Comparison of ENCODE assay signal across 23 cellular contexts in the genomic region with DNA sequence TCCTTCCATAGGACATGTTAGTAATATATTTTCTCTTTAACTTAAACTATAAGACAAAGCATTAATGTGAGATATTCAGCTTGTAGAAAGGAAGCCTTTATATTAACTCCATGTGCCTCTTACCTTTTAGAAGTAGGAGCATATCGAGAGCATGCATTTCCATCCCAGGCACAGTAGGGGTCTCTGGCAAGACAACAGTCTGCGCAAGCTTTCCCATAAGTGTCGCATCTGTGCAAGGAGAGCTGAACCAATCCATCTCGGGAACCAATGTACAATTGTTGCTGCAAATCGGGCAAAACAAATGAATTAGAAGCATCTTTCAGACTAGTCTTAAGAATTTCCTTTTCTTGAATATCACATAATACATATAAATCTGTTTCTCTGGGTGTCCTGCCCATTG.
DNase-seq lines count a peak whose midpoint lies in the region; ATAC-seq and TF ChIP-seq lines count a peak whose summit lies in the region.
"Had no signal": no experiment of that assay in that cellular context is flagged by ENCODE, and none has a peak within 500 bp of the region (broad histone marks: within the 10 kb centered on the region; RNA-seq: fewer than 3 reads in every experiment).

No MANE protein-coding gene starts in this region.

- H3K4me1 Mint-ChIP-seq in neural progenitor cell: peaks cover 12% of the 10 kb centered on the region
- H3K4me1 Mint-ChIP-seq: activated T-helper 17 cell treated with anti-CD3 and anti-CD28 coated beads, Interleukin-2, amount 50 U/mL, for 72 hours had no signal

- TF ChIP-seq CTCF in WERI-Rb-1 (IDR thresholded peaks at IDR 0.05; ENCODE audit: low read depth, low read length): peak; percentile 61
- TF ChIP-seq CTCF in neural progenitor cell (IDR thresholded peaks at IDR 0.05): peak; percentile 23
- no peak for TF ChIP-seq CTCF in mammary epithelial cell (conservative IDR thresholded peaks at IDR 0.05 in 1 of 2, IDR thresholded peaks at IDR 0.05 in 1 of 2; ENCODE audit: extremely low read depth in 1 of 2, insufficient read depth in 1 of 2, low read depth in 1 of 2, low read length in 2 of 2)

- peak overlapping the region; percentile 61 for H3K4me3 Mint-ChIP-seq in neural progenitor cell
- H3K4me3 Mint-ChIP-seq: activated CD8-positive, alpha-beta T cell treated with anti-CD3 and anti-CD28 coated beads, Interleukin-2, amount 10 ng/mL, durations not matched to agents 7 days and 5 days; activated T-helper 17 cell treated with anti-CD3 and anti-CD28 coated beads, Interleukin-2, amount 50 U/mL, for 72 hours; CD4-positive, alpha-beta T cell; effector memory CD8-positive, alpha-beta T cell; natural killer cell treated with Interleukin-12 subunit alpha and Interleukin-12 subunit beta and Interleukin-15 and Interleukin-18, amount 100 ng/mL, for 72 hours had no signal

- H3K9me3 ChIP-seq in WERI-Rb-1 (ENCODE audit: severe bottlenecking) (no peaks in the 10 kb centered on the region), neural progenitor cell (ENCODE audit: low read depth) (no peaks in the 10 kb centered on the region), mammary epithelial cell (replicated peaks; ENCODE audit: insufficient read depth, low read length) (no peaks in the 10 kb centered on the region)
- H3K9me3 ChIP-seq: A549, transverse colon had no signal

- H3K27ac ChIP-seq in WERI-Rb-1 (no peak overlapping the region), neural progenitor cell (no peak overlapping the region), mammary epithelial cell (ENCODE audit: insufficient read depth, low read depth, low read length) (no peak overlapping the region)
- H3K27ac ChIP-seq: A549, transverse colon had no signal

- H3F3A ChIP-seq in neural progenitor cell (ENCODE audit: low read depth): no peaks in the 10 kb centered on the region

- H3K27me3 ChIP-seq in WERI-Rb-1 (ENCODE audit: insufficient read depth, low read depth, severe bottlenecking) (no peaks in the 10 kb centered on the region), neural progenitor cell (no peaks in the 10 kb centered on the region), mammary epithelial cell (ENCODE audit: insufficient read depth, low read length) (no peaks in the 10 kb centered on the region)
- H3K27me3 ChIP-seq: transverse colon had no signal

- no peaks in the 10 kb centered on the region for H3K36me3 ChIP-seq in WERI-Rb-1
- H3K36me3 ChIP-seq in neural progenitor cell: no peaks in the 10 kb centered on the region
- no peaks in the 10 kb centered on the region for H3K36me3 ChIP-seq in mammary epithelial cell (ENCODE audit: insufficient read depth, low read length)
- H3K36me3 ChIP-seq: transverse colon had no signal

- no peaks in the 10 kb centered on the region for H3K27me3 Mint-ChIP-seq in neural progenitor cell (ENCODE audit: insufficient read depth, low read depth)
- H3K27me3 Mint-ChIP-seq: activated T-helper 17 cell treated with anti-CD3 and anti-CD28 coated beads, Interleukin-2, amount 50 U/mL, for 72 hours; CD4-positive, alpha-beta T cell; effector memory CD8-positive, alpha-beta T cell; natural killer cell treated with Interleukin-12 subunit alpha and Interleukin-12 subunit beta and Interleukin-15 and Interleukin-18, amount 100 ng/mL, for 72 hours had no signal

- no peak for ATAC-seq in HG03159 (IDR thresholded peaks at IDR 0.05; ENCODE audit: unreplicated experiment)
- ATAC-seq: A549; activated CD8-positive, alpha-beta T cell treated with anti-CD3 and anti-CD28 coated beads, Interleukin-2, amount 10 ng/mL, durations not matched to agents 7 days and 5 days; activated T-helper 17 cell treated with anti-CD3 and anti-CD28 coated beads, Interleukin-2, amount 50 U/mL, for 72 hours; effector memory CD8-positive, alpha-beta T cell; natural killer cell treated with Interleukin-12 subunit alpha and Interleukin-12 subunit beta and Interleukin-15 and Interleukin-18, amount 100 ng/mL, for 72 hours had no signal

- H3K9ac ChIP-seq in neural progenitor cell (no peak overlapping the region), mammary epithelial cell (ENCODE audit: insufficient read depth, low read length) (no peak overlapping the region)

- H3K4me1 ChIP-seq in neural progenitor cell (peaks cover 16% of the 10 kb centered on the region), mammary epithelial cell (ENCODE audit: insufficient read depth, low read length) (no peaks in the 10 kb centered on the region)
- H3K4me1 ChIP-seq: A549, transverse colon had no signal

- no peak overlapping the region for H3K27ac Mint-ChIP-seq in neural progenitor cell
- H3K27ac Mint-ChIP-seq: activated CD8-positive, alpha-beta T cell treated with anti-CD3 and anti-CD28 coated beads, Interleukin-2, amount 10 ng/mL, durations not matched to agents 7 days and 5 days; activated T-helper 17 cell treated with anti-CD3 and anti-CD28 coated beads, Interleukin-2, amount 50 U/mL, for 72 hours; CD4-positive, alpha-beta T cell; effector memory CD8-positive, alpha-beta T cell; natural killer cell treated with Interleukin-12 subunit alpha and Interleukin-12 subunit beta and Interleukin-15 and Interleukin-18, amount 100 ng/mL, for 72 hours had no signal

- WGBS in mammary epithelial cell (ENCODE audit: low coverage, missing lambda C conversion rate): 96% methylated on average over 5 of the region's 5 CpGs

- H2AFZ ChIP-seq in neural progenitor cell (replicated peaks): no peak overlapping the region
- H2AFZ ChIP-seq in mammary epithelial cell (ENCODE audit: low read depth, low read length): no peak overlapping the region

- CTCF ChIA-PET in mammary epithelial cell (lab: Charles Lee; ENCODE audit: low non-redundant PET): no interaction called here

- H3K4me3 ChIP-seq in WERI-Rb-1 (ENCODE audit: low read depth, low read length) (no peak overlapping the region), neural progenitor cell (no peak overlapping the region), mammary epithelial cell (replicated peaks in 1 of 3; ENCODE audit: insufficient read depth in 1 of 3, low read depth in 2 of 3, low read length in 3 of 3) (no peak overlapping the region)
- H3K4me3 ChIP-seq: A549, transverse colon had no signal

- dilution Hi-C loops in mammary epithelial cell (cut with HindIII; ENCODE audit: low sequenced_read_pairs): no loop called here

- in situ Hi-C loops in mammary epithelial cell (cut with MboI; ENCODE audit: low sequenced_read_pairs in 2 of 2): loop anchor here (25.0 kb wide), 3 partner anchors 403 to 828 kb away; partner anchors contain the start of gene SEMA3A (in 2 of the 2)

- no peaks in the 10 kb centered on the region for H4K20me1 ChIP-seq in neural progenitor cell (ENCODE audit: low read depth)
- H4K20me1 ChIP-seq in mammary epithelial cell (ENCODE audit: insufficient read depth, low read length): no peaks in the 10 kb centered on the region

- BruUV-seq in mammary epithelial cell (replicated peaks; lab: Mats Ljungman, UMichigan): no TSS peak

- no peaks in the 10 kb centered on the region for H3K9me3 Mint-ChIP-seq in neural progenitor cell
- H3K9me3 Mint-ChIP-seq: activated T-helper 17 cell treated with anti-CD3 and anti-CD28 coated beads, Interleukin-2, amount 50 U/mL, for 72 hours; CD4-positive, alpha-beta T cell had no signal

- H3K79me2 ChIP-seq in neural progenitor cell (ENCODE audit: low read depth) (no peaks in the 10 kb centered on the region), mammary epithelial cell (ENCODE audit: insufficient read depth, low read length) (no peaks in the 10 kb centered on the region)

- intact Hi-C loops in mammary epithelial cell (cut with micrococcal nuclease): no loop called here

- H3K4me2 ChIP-seq in neural progenitor cell: no peak overlapping the region
- H3K4me2 ChIP-seq in mammary epithelial cell (ENCODE audit: insufficient read depth, low read depth, low read length): no peak overlapping the region
- H3K4me2 ChIP-seq: A549 had no signal

- H3K36me3 Mint-ChIP-seq in neural progenitor cell: no peaks in the 10 kb centered on the region
- H3K36me3 Mint-ChIP-seq: natural killer cell treated with Interleukin-12 subunit alpha and Interleukin-12 subunit beta and Interleukin-15 and Interleukin-18, amount 100 ng/mL, for 72 hours had no signal

- peak; percentile 13 for DNase-seq in NCI-H1694 treated with DMSO at 0.1 percent for 48 hours (lab: John Stamatoyannopoulos, UW)
- no peak for DNase-seq in NCI-H1694 (lab: John Stamatoyannopoulos, UW)
- peak; percentile 22 for DNase-seq in NCI-H1092 (lab: John Stamatoyannopoulos, UW)
- DNase-seq in WERI-Rb-1: peak; percentile 71
- DNase-seq in neural progenitor cell (ENCODE audit: low spot score): peak; percentile 47
- DNase-seq in mammary epithelial cell: no peak
- DNase-seq in NCI-H345 (lab: John Stamatoyannopoulos, UW): no peak
- DNase-seq: activated CD4-positive, CD25-positive, alpha-beta regulatory T cell; activated CD8-positive, alpha-beta T cell treated with anti-CD3 and anti-CD28 coated beads, Interleukin-2, amount 10 ng/mL, durations not matched to agents 7 days and 5 days; CD4-positive, alpha-beta T cell; central memory CD4-positive, alpha-beta T cell; effector memory CD8-positive, alpha-beta T cell; hippocampal formation; mesendoderm; MM.1S; NCI-H2107; stimulated activated naive CD4-positive, alpha-beta T cell treated with Interleukin-2 at 50 U/mL for 16 hours; T-helper 2 cell; transverse colon had no signal

Comparison
In these comparisons a context has a peak if more than half of its experiments do, and no peak if none do; other contexts are left out.
1. DNase-seq: peak in NCI-H1694 treated with DMSO at 0.1 percent for 48 hours (single experiment), NCI-H1092 (single experiment), WERI-Rb-1 (single experiment) and neural progenitor cell (single experiment); none in NCI-H1694 (single experiment), mammary epithelial cell (single experiment) and NCI-H345 (single experiment).
2. CTCF ChIP-seq: peak in WERI-Rb-1 (single experiment) and neural progenitor cell (single experiment); none in mammary epithelial cell (0 of 2).